In the genomic region with DNA sequence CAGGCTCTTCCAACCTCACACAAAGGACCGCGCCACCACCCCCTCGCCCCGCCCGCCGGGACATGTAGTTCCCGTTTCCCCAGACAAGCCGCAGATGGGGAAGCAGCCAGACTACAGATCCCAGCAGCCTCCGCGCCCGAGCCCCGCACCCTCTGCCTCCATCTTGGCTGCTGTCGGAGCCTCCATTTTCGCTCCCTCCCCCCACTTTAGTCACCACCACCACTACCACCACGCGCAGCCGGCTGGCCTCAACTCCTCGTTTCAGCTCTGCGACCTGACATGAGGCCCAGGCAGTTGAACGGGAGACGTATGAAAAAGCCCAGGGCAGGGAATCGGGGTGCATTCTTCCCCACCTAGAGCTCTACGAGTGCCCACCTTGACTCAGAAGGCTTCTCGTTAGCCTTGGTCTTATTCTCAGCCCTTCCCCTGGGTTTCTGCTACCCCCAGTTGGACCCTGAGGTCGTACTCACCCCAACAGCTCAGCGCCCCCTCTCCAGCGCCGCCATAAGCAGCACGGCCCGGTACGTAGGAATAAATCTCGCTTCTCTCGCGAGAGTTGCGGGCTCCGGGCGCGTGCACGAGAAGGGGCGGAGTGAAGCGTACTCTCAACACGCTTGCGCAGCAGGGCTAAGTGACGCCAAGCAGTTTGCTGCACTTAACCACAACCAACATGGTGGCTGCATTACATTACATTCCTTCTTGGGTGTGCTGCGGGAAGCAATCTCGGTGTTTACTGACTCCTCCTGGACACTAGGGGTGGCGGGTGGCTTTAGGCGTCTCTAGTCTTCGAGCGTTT, we compare ENCODE assay signal across 8 cellular contexts. TPM values are rescaled to one million over a fixed set of nuclear protein-coding genes. Genes with fewer than 3 reads are reported as not detected.
DNase-seq lines count a peak whose midpoint lies in the region; ATAC-seq and TF ChIP-seq lines count a peak whose summit lies in the region.

A gene (minus strand): TSS at position 530 of the 796 bp plus-strand sequence. CDS start 18,094 bp downstream, outside the sequence.

- ATAC-seq in GM19328 (IDR thresholded peaks at IDR 0.05; ENCODE audit: unreplicated experiment) (peak; percentile 77), HG03520 (IDR thresholded peaks at IDR 0.05; ENCODE audit: unreplicated experiment) (peak; percentile 72)

- peak within 1 kb of the TSS; percentile 88 for H3K4me3 ChIP-seq in colonic mucosa

- no peaks in the 10 kb centered on the region for H3K9me3 ChIP-seq in colonic mucosa

- peak within 1 kb of the TSS; percentile 99 to 100 for H3K9ac ChIP-seq in colonic mucosa (ENCODE audit: low read depth in 2 of 2, low read length in 2 of 2)

- peak within 1 kb of the TSS; percentile 100 for H3K27ac Mint-ChIP-seq in activated CD4-positive, alpha-beta T cell treated with anti-CD3 and anti-CD28 coated beads, Interleukin-2, amount 10 ng/mL, durations not matched to agents 24 days and 14 days

- peaks cover 8% of the 10 kb centered on the region for H3K4me1 ChIP-seq in colonic mucosa

- H3K4me1 Mint-ChIP-seq in activated CD4-positive, alpha-beta T cell treated with anti-CD3 and anti-CD28 coated beads, Interleukin-2, amount 10 ng/mL, durations not matched to agents 24 days and 14 days, result peaks cover 45% of the 10 kb centered on the region

- H3K27ac ChIP-seq in colonic mucosa (peak within 1 kb of the TSS; percentile 97), layer of hippocampus (ENCODE audit: low read depth, low read length) (peak within 1 kb of the TSS; percentile 99)

- H3K27me3 Mint-ChIP-seq in activated CD4-positive, alpha-beta T cell treated with anti-CD3 and anti-CD28 coated beads, Interleukin-2, amount 10 ng/mL, durations not matched to agents 24 days and 14 days, result peaks cover 2% of the 10 kb centered on the region

- H3K36me3 Mint-ChIP-seq in activated CD4-positive, alpha-beta T cell treated with anti-CD3 and anti-CD28 coated beads, Interleukin-2, amount 10 ng/mL, durations not matched to agents 24 days and 14 days (ENCODE audit: low read depth), result peaks cover 26% of the 10 kb centered on the region

- peaks cover 9% of the 10 kb centered on the region for H3K9me3 Mint-ChIP-seq in activated CD4-positive, alpha-beta T cell treated with anti-CD3 and anti-CD28 coated beads, Interleukin-2, amount 10 ng/mL, durations not matched to agents 24 days and 14 days

- no peaks in the 10 kb centered on the region for H3K36me3 ChIP-seq in colonic mucosa

- no peak for TF ChIP-seq CTCF in colonic mucosa (IDR thresholded peaks at IDR 0.05)

- peak within 1 kb of the TSS; percentile 99 for H3K4me3 Mint-ChIP-seq in activated CD4-positive, alpha-beta T cell treated with anti-CD3 and anti-CD28 coated beads, Interleukin-2, amount 10 ng/mL, durations not matched to agents 24 days and 14 days

- peak; percentile 48 to 95 (median 91) for DNase-seq in C1 segment of cervical spinal cord (lab: John Stamatoyannopoulos, UW)
- DNase-seq in NCI-H526 treated with DMSO at 0.1 percent for 48 hours (lab: John Stamatoyannopoulos, UW), result peak; percentile 95
- peak; percentile 99 for DNase-seq in activated CD4-positive, alpha-beta T cell treated with anti-CD3 and anti-CD28 coated beads, Interleukin-2, amount 10 ng/mL, durations not matched to agents 24 days and 14 days
- DNase-seq in colonic mucosa, result peak; percentile 98
- DNase-seq in stimulated activated CD4-positive, alpha-beta T cell treated with anti-CD3 and anti-CD28 coated beads, Interleukin-1b, Interleukin-23, amount 100 ng/mL, for 4 hours (ENCODE audit: low read depth in 2 of 2), result peak; percentile 88 to 97

- intact Hi-C loops in activated CD4-positive, alpha-beta T cell treated with anti-CD3 and anti-CD28 coated beads, Interleukin-2, amount 10 ng/mL, durations not matched to agents 24 days and 14 days (cut with micrococcal nuclease), result loop anchor here (1.0 to 10.0 kb wide), 10 partner anchors 23 to 1800 kb away; a partner anchor contains a TSS
- intact Hi-C loops in colonic mucosa (cut with DNase I), result no loop called here

- H3K27me3 ChIP-seq in colonic mucosa (no peaks in the 10 kb centered on the region), layer of hippocampus (ENCODE audit: control insufficient read depth, insufficient read depth, low read length) (no peaks in the 10 kb centered on the region)

RNA-seq across cellular contexts. Expression of the gene that starts here (rescaled TPM):
- 418 and 419 TPM in 2 replicates for total RNA-seq in activated CD4-positive, alpha-beta T cell treated with anti-CD3 and anti-CD28 coated beads, Interleukin-2, amount 10 ng/mL, durations not matched to agents 24 days and 14 days
- total RNA-seq in colonic mucosa, result 100 to 1,000 TPM; 381 to 523 TPM

Comparison
In these comparisons a context has a peak if more than half of its experiments do, and no peak if none do; other contexts are left out.
1. Peak in every context shown above with its lines: DNase-seq, ATAC-seq, H3K4me3 ChIP-seq and H3K27ac ChIP-seq.